ENCODE assay signal across 14 cellular contexts in the genomic region with DNA sequence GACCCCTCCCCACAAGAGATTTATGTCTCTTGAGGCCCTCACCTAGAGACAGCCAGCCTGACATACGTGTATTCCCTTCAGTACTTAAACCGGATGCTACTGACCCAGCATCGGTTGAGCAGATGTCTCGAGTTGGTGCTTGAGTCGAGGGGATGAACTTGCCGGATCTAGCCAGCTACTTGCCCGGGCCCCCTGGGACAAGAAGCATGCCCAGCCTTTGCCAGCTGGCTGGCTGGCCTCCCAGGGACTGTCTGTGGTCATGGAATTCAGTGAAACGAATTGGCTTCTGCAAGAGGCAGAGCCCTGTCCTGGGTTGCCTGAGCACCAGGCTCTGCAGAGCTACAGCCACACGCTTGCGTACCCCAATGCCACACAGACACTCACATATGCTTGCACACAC. TPM values are rescaled to one million over a fixed set of nuclear protein-coding genes. Genes with fewer than 3 reads are reported as not detected.
A peak's percentile ranks its signal among the peaks of the same experiment; 100 is the strongest.
DNase-seq lines count a peak whose midpoint lies in the region; ATAC-seq and TF ChIP-seq lines count a peak whose summit lies in the region.
"Had no signal": no experiment of that assay in that cellular context is flagged by ENCODE, and none has a peak within 500 bp of the region (broad histone marks: within the 10 kb centered on the region; RNA-seq: fewer than 3 reads in every experiment).

No MANE protein-coding gene starts in this region.

- no peaks in the 10 kb centered on the region for H3K9me3 ChIP-seq in aorta (ENCODE audit: control insufficient read depth, low read length)
- H3K9me3 ChIP-seq: testis had no signal

- POLR2A ChIA-PET in WTC11 (lab: Charles Lee), result no interaction called here

- no peak overlapping the region for H3K4me3 ChIP-seq in aorta (ENCODE audit: low read length in 2 of 2)
- H3K4me3 ChIP-seq: testis had no signal

- H3K27ac Mint-ChIP-seq in natural killer cell (peak overlapping the region; percentile 94 to 96), WTC11 (peak overlapping the region; percentile 27; the same call in 1 of the 2 replicates), HFFc6 (no peak overlapping the region)
- H3K27ac Mint-ChIP-seq in natural killer cell treated with Interleukin-12 subunit alpha and Interleukin-12 subunit beta and Interleukin-15 and Interleukin-18, amount 100 ng/mL, for 72 hours, result no peak overlapping the region
- H3K27ac Mint-ChIP-seq: activated CD4-positive, alpha-beta T cell treated with anti-CD3 and anti-CD28 coated beads for 36 hours had no signal

- TF ChIP-seq CTCF in natural killer cell (IDR thresholded peaks at IDR 0.05) (no peak), WTC11 (IDR thresholded peaks at IDR 0.05) (no peak), HFFc6 (IDR thresholded peaks at IDR 0.05) (no peak)

- no peak for ATAC-seq in natural killer cell
- no peak for ATAC-seq in natural killer cell treated with Interleukin-12 subunit alpha and Interleukin-12 subunit beta and Interleukin-15 and Interleukin-18, amount 100 ng/mL, for 72 hours
- ATAC-seq in WTC11, result no peak
- ATAC-seq in aorta (ENCODE audit: low FRiP score), result peak; percentile 49
- ATAC-seq: activated CD4-positive, alpha-beta T cell treated with anti-CD3 and anti-CD28 coated beads for 36 hours had no signal

- H3K27ac ChIP-seq in aorta (ENCODE audit: low read depth in 1 of 2, low read length in 2 of 2), result no peak overlapping the region
- H3K27ac ChIP-seq: testis had no signal

- H3K4me3 Mint-ChIP-seq in natural killer cell (no peak overlapping the region), WTC11 (no peak overlapping the region), HFFc6 (no peak overlapping the region)
- H3K4me3 Mint-ChIP-seq in natural killer cell treated with Interleukin-12 subunit alpha and Interleukin-12 subunit beta and Interleukin-15 and Interleukin-18, amount 100 ng/mL, for 72 hours, result no peak overlapping the region
- H3K4me3 Mint-ChIP-seq: activated CD4-positive, alpha-beta T cell treated with anti-CD3 and anti-CD28 coated beads for 36 hours; activated naive CD4-positive, alpha-beta T cell treated with anti-CD3 and anti-CD28 coated beads, Interleukin-2, amount 50 U/mL, for 24 hours had no signal

- H3K36me3 ChIP-seq in aorta (ENCODE audit: control insufficient read depth in 1 of 2, insufficient read depth in 2 of 2, low read length in 1 of 2), result no peaks in the 10 kb centered on the region

- CTCF ChIA-PET in WTC11 (lab: Charles Lee), result interaction anchor here (2.3 kb wide), 1 partner anchor 56 kb away, joined by 8 read pairs; no protein-coding TSS in a partner anchor

- H3K9me3 Mint-ChIP-seq in natural killer cell, result no peaks in the 10 kb centered on the region
- H3K9me3 Mint-ChIP-seq in natural killer cell treated with Interleukin-12 subunit alpha and Interleukin-12 subunit beta and Interleukin-15 and Interleukin-18, amount 100 ng/mL, for 72 hours, result no peaks in the 10 kb centered on the region
- H3K9me3 Mint-ChIP-seq in WTC11, result no peaks in the 10 kb centered on the region
- no peaks in the 10 kb centered on the region for H3K9me3 Mint-ChIP-seq in HFFc6
- H3K9me3 Mint-ChIP-seq: activated naive CD4-positive, alpha-beta T cell treated with anti-CD3 and anti-CD28 coated beads, Interleukin-2, amount 50 U/mL, for 24 hours had no signal

- H3K27me3 ChIP-seq in aorta (ENCODE audit: control insufficient read depth in 1 of 2, insufficient read depth in 2 of 2, low read length in 1 of 2), result no peaks in the 10 kb centered on the region
- H3K27me3 ChIP-seq: testis had no signal

- DNase-seq in natural killer cell (no peak), WTC11 (ENCODE audit: low spot score) (no peak), hippocampal formation (lab: John Stamatoyannopoulos, UW) (peak; percentile 30 to 61), aorta (peak; percentile 77 to 88), COLO668 (lab: John Stamatoyannopoulos, UW; ENCODE audit: unreplicated experiment) (no peak), HFFc6 (no peak), HUDEP-2 (lab: John Stamatoyannopoulos, UW; ENCODE audit: unreplicated experiment in 76 of 76) (no peak)
- DNase-seq in natural killer cell treated with Interleukin-12 subunit alpha and Interleukin-12 subunit beta and Interleukin-15 and Interleukin-18, amount 100 ng/mL, for 72 hours (ENCODE audit: low spot score), result no peak
- DNase-seq: activated CD4-positive, alpha-beta T cell treated with anti-CD3 and anti-CD28 coated beads for 36 hours; NCI-H146; SHP77 treated with DMSO at 0.1 percent for 48 hours; stimulated activated CD4-positive, alpha-beta T cell treated with anti-CD3 and anti-CD28 coated beads, Interleukin-4, amount 100 ng/mL, for 1 hour; testis had no signal

- H3K36me3 Mint-ChIP-seq in natural killer cell (no peaks in the 10 kb centered on the region), WTC11 (0 out of 2 replicates have a peak, but pooled peaks cover 5% of the 10 kb centered on the region), HFFc6 (ENCODE audit: low read depth) (no peaks in the 10 kb centered on the region)
- H3K36me3 Mint-ChIP-seq in natural killer cell treated with Interleukin-12 subunit alpha and Interleukin-12 subunit beta and Interleukin-15 and Interleukin-18, amount 100 ng/mL, for 72 hours, result peaks cover 4% of the 10 kb centered on the region
- H3K36me3 Mint-ChIP-seq: activated naive CD4-positive, alpha-beta T cell treated with anti-CD3 and anti-CD28 coated beads, Interleukin-2, amount 50 U/mL, for 24 hours had no signal

- WGBS in aorta, 2 donors, result 7 to 11% methylated on average over 10 of the region's 10 CpGs

- no peaks in the 10 kb centered on the region for H3K27me3 Mint-ChIP-seq in natural killer cell (ENCODE audit: low read depth in 2 of 2)
- peaks cover 0 to 10% of the 10 kb centered on the region in 2 donors for H3K27me3 Mint-ChIP-seq in natural killer cell treated with Interleukin-12 subunit alpha and Interleukin-12 subunit beta and Interleukin-15 and Interleukin-18, amount 100 ng/mL, for 72 hours
- no peaks in the 10 kb centered on the region for H3K27me3 Mint-ChIP-seq in WTC11 (ENCODE audit: low read depth)
- peaks cover 8% of the 10 kb centered on the region for H3K27me3 Mint-ChIP-seq in HFFc6 (ENCODE audit: insufficient read depth)
- H3K27me3 Mint-ChIP-seq: activated CD4-positive, alpha-beta T cell treated with anti-CD3 and anti-CD28 coated beads for 36 hours; activated naive CD4-positive, alpha-beta T cell treated with anti-CD3 and anti-CD28 coated beads, Interleukin-2, amount 50 U/mL, for 24 hours had no signal

- H3K4me1 Mint-ChIP-seq in natural killer cell (peaks cover 59 to 75% of the 10 kb centered on the region in 2 donors), WTC11 (peaks cover 36% of the 10 kb centered on the region), HFFc6 (ENCODE audit: low read depth) (peaks cover 14% of the 10 kb centered on the region)
- H3K4me1 Mint-ChIP-seq in natural killer cell treated with Interleukin-12 subunit alpha and Interleukin-12 subunit beta and Interleukin-15 and Interleukin-18, amount 100 ng/mL, for 72 hours (ENCODE audit: low read depth in 2 of 2), result peaks cover 31 to 61% of the 10 kb centered on the region in 2 donors

- intact Hi-C loops in natural killer cell (cut with micrococcal nuclease) (loop anchor here (1.0 to 5.0 kb wide), 4 partner anchors 12 to 71 kb away; a partner anchor contains a TSS), aorta (cut with DNase I) (no loop called here)

- peaks cover 0 to 3% of the 10 kb centered on the region in 2 donors for H3K4me1 ChIP-seq in aorta (ENCODE audit: control insufficient read depth in 1 of 2, insufficient read depth in 2 of 2, low read length in 2 of 2)

TF ChIP-seq in WTC11, 78 proteins besides CTCF, POLR2A, EP300 and RAD21 (continues in another document):
- TF ChIP-seq ZNF317 (CRISPR knock-in tag; IDR thresholded peaks at IDR 0.05; ENCODE audit: borderline replicate concordance, low read depth) (no peak), TCF7 (CRISPR knock-in tag; IDR thresholded peaks at IDR 0.05; ENCODE audit: low read depth) (no peak), RELA (CRISPR knock-in tag; IDR thresholded peaks at IDR 0.05; ENCODE audit: borderline replicate concordance) (no peak), NR2C2 (CRISPR knock-in tag; IDR thresholded peaks at IDR 0.05) (no peak), ZNF416 (CRISPR knock-in tag; IDR thresholded peaks at IDR 0.05) (no peak), ZNF219 (CRISPR knock-in tag; IDR thresholded peaks at IDR 0.05; ENCODE audit: borderline replicate concordance) (no peak), ESRRA (CRISPR knock-in tag; IDR thresholded peaks at IDR 0.05; ENCODE audit: borderline replicate concordance) (no peak), SOX15 (CRISPR knock-in tag; IDR thresholded peaks at IDR 0.05) (no peak)
- TF ChIP-seq, protein P1, sequence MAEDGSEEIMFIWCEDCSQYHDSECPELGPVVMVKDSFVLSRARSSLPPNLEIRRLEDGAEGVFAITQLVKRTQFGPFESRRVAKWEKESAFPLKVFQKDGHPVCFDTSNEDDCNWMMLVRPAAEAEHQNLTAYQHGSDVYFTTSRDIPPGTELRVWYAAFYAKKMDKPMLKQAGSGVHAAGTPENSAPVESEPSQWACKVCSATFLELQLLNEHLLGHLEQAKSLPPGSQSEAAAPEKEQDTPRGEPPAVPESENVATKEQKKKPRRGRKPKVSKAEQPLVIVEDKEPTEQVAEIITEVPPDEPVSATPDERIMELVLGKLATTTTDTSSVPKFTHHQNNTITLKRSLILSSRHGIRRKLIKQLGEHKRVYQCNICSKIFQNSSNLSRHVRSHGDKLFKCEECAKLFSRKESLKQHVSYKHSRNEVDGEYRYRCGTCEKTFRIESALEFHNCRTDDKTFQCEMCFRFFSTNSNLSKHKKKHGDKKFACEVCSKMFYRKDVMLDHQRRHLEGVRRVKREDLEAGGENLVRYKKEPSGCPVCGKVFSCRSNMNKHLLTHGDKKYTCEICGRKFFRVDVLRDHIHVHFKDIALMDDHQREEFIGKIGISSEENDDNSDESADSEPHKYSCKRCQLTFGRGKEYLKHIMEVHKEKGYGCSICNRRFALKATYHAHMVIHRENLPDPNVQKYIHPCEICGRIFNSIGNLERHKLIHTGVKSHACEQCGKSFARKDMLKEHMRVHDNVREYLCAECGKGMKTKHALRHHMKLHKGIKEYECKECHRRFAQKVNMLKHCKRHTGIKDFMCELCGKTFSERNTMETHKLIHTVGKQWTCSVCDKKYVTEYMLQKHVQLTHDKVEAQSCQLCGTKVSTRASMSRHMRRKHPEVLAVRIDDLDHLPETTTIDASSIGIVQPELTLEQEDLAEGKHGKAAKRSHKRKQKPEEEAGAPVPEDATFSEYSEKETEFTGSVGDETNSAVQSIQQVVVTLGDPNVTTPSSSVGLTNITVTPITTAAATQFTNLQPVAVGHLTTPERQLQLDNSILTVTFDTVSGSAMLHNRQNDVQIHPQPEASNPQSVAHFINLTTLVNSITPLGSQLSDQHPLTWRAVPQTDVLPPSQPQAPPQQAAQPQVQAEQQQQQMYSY (CRISPR knock-in tag; IDR thresholded peaks at IDR 0.05), result no peak

RNA-seq across cellular contexts. Expression of a gene that starts 35.9 kb away (rescaled TPM):
- 10 to 100 TPM; 36.3 to 60.7 (median 45.2) TPM for total RNA-seq in natural killer cell
- 10 to 100 TPM in 1 of 2 donors, 1 to 10 TPM in 1; 8.9 to 32.2 TPM for total RNA-seq in natural killer cell treated with Interleukin-12 subunit alpha and Interleukin-12 subunit beta and Interleukin-15 and Interleukin-18, amount 100 ng/mL, for 72 hours
- 154 to 162 TPM (median 154 TPM) in 3 replicates for total RNA-seq in WTC11 (2021)
- total RNA-seq in aorta, result 10 to 100 TPM; 32.5 to 48.2 TPM
- 10 to 100 TPM in 1 of 2 donors, 1 to 10 TPM in 1; 9.4 to 11.6 TPM for polyA plus RNA-seq in aorta
- 1 to 10 TPM; 3.5 to 5.2 (median 4.5) TPM for total RNA-seq in HFFc6 (2021; fragmentation: NEBNext Ultra II Directional; extraction: Animal tissue kit (Norgen Biotek cat#: 25700))

Comparison
In these comparisons a context has a peak if more than half of its experiments do, and no peak if none do; other contexts are left out.
1. H3K27ac Mint-ChIP-seq: peak in natural killer cell (2 of 2) and WTC11 (single experiment); none in natural killer cell treated with Interleukin-12 subunit alpha and Interleukin-12 subunit beta and Interleukin-15 and Interleukin-18, amount 100 ng/mL, for 72 hours (0 of 2) and HFFc6 (single experiment).
2. DNase-seq: peak in hippocampal formation (2 of 2) and aorta (2 of 2); none in natural killer cell (single experiment), natural killer cell treated with Interleukin-12 subunit alpha and Interleukin-12 subunit beta and Interleukin-15 and Interleukin-18, amount 100 ng/mL, for 72 hours (single experiment), WTC11 (single experiment), COLO668 (single experiment), HFFc6 (single experiment) and HUDEP-2 (0 of 76).